ENCODE assay signal across 23 cellular contexts in the genomic region with DNA sequence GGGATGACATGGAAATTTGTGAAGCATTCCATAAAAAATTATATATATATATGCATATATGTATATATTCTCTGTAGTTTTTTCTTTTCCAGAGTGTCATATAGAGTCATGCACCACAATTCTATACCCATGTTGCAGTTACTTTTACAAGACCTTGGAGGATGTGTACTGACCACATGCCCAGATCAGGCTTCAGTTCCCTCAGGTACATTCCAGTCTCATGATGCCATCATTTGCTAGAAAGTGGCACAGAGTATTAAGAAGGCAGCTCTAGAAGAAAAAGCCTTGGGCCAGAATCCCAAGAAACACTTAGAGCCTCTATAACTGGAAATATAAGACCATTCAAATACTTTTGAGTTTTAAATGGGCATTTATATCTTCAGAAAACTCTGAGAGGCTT.
DNase-seq lines count a peak whose midpoint lies in the region; ATAC-seq, FAIRE-seq and TF ChIP-seq lines count a peak whose summit lies in the region.
"Had no signal": no experiment of that assay in that cellular context is flagged by ENCODE, and none has a peak within 500 bp of the region (broad histone marks: within the 10 kb centered on the region; RNA-seq: fewer than 3 reads in every experiment).

No MANE protein-coding gene starts in this region.

- no peak for ATAC-seq in GM21526 (IDR thresholded peaks at IDR 0.05; ENCODE audit: low FRiP score, unreplicated experiment)
- ATAC-seq: A549, HCT116, HepG2 had no signal

- CTCF ChIA-PET in MCF 10A (lab: Yijun Ruan, JAX): interaction anchor here (0.7 kb wide), 1 partner anchor 109 kb away, joined by 3 read pairs; no protein-coding TSS in a partner anchor

- peak overlapping the region; percentile 44 for H3K27ac Mint-ChIP-seq in MCF 10A (ENCODE audit: low read depth, unreplicated experiment)
- H3K27ac Mint-ChIP-seq: CD4-positive, alpha-beta T cell; HFFc6 had no signal

- H3K4me3 Mint-ChIP-seq in MCF 10A (ENCODE audit: unreplicated experiment): no peak overlapping the region
- H3K4me3 Mint-ChIP-seq: CD4-positive, alpha-beta T cell; HFFc6 had no signal

- no peaks in the 10 kb centered on the region for H3K36me3 Mint-ChIP-seq in MCF 10A (ENCODE audit: insufficient read depth, unreplicated experiment)

- DNase-seq in MCF 10A (ENCODE audit: unreplicated experiment): no peak
- DNase-seq in breast epithelium (ENCODE audit: low spot score in 2 of 2): no peak
- peak; percentile 70 for DNase-seq in bronchial epithelial cell (ENCODE audit: low read depth)
- DNase-seq in kidney tubule cell (ENCODE audit: low spot score): peak; percentile 59
- peak; percentile 6 for DNase-seq in urothelium cell line (ENCODE audit: low spot score)
- DNase-seq in dorsolateral prefrontal cortex: no peak
- no peak for DNase-seq in NCI-H345 treated with DMSO at 0.1 percent for 48 hours (lab: John Stamatoyannopoulos, UW; ENCODE audit: unreplicated experiment)
- DNase-seq: AML-193; Caco-2; CD4-positive, alpha-beta T cell; GOT3; H7; HFFc6 had no signal

- POLR2A ChIA-PET in MCF 10A (lab: Yijun Ruan, JAX): interaction anchor here (1.5 kb wide), 1 partner anchor 71 kb away, joined by 5 read pairs; no protein-coding TSS in a partner anchor

- H3K4me1 Mint-ChIP-seq in MCF 10A (ENCODE audit: insufficient read depth, unreplicated experiment): no peaks in the 10 kb centered on the region

- no peaks in the 10 kb centered on the region for H3K4me1 ChIP-seq in breast epithelium
- H3K4me1 ChIP-seq: A549, Caco-2 had no signal

- H3K4me3 ChIP-seq in breast epithelium (no peak overlapping the region), bronchial epithelial cell (ENCODE audit: low read depth, low read length) (no peak overlapping the region), dorsolateral prefrontal cortex (no peak overlapping the region)
- H3K4me3 ChIP-seq: A549 had no signal

- H3K9me3 ChIP-seq in breast epithelium: no peaks in the 10 kb centered on the region
- H3K9me3 ChIP-seq: A549, Caco-2 had no signal

- TF ChIP-seq POLR2A in breast epithelium (IDR thresholded peaks at IDR 0.05): no peak

- H3K27ac ChIP-seq in breast epithelium (no peak overlapping the region), dorsolateral prefrontal cortex (no peak overlapping the region)
- H3K27ac ChIP-seq: 22Rv1, A549, C4-2B had no signal

- H3K9me3 Mint-ChIP-seq in MCF 10A (ENCODE audit: unreplicated experiment): peaks cover 15% of the 10 kb centered on the region

- BruUV-seq in MCF 10A (replicated peaks; lab: Mats Ljungman, UMichigan): no TSS peak

- FAIRE-seq in bronchial epithelial cell (lab: Jason Lieb, UNC): no peak
- no peak for FAIRE-seq in urothelium cell line (lab: Jason Lieb, UNC)
- FAIRE-seq: D721Med, G401.6, GM12891, GM19239, HepG2 had no signal

- no peaks in the 10 kb centered on the region for H3K36me3 ChIP-seq in breast epithelium
- H3K36me3 ChIP-seq in bronchial epithelial cell (ENCODE audit: control insufficient read depth, insufficient read depth, low read length): no peaks in the 10 kb centered on the region

- intact Hi-C loops in MCF 10A (cut with micrococcal nuclease): no loop called here
- intact Hi-C loops in breast epithelium (cut with DNase I; ENCODE audit: low total_unique reads): no loop called here
- intact Hi-C loops in dorsolateral prefrontal cortex (cut with DNase I): no loop called here

- TF ChIP-seq CTCF in MCF 10A (IDR thresholded peaks at IDR 0.05; ENCODE audit: unreplicated experiment) (no peak), breast epithelium (IDR thresholded peaks at IDR 0.05) (no peak), bronchial epithelial cell (IDR thresholded peaks at IDR 0.05; ENCODE audit: insufficient read depth, low read length, severe bottlenecking) (no peak), dorsolateral prefrontal cortex (IDR thresholded peaks at IDR 0.05 in 54 of 56, conservative IDR thresholded peaks at IDR 0.05 in 2 of 56; ENCODE audit: low read depth in 1 of 56, partially characterized antibody in 56 of 56) (no peak)

- no peaks in the 10 kb centered on the region for H3K27me3 Mint-ChIP-seq in MCF 10A (ENCODE audit: insufficient read depth, unreplicated experiment)
- H3K27me3 Mint-ChIP-seq: CD4-positive, alpha-beta T cell had no signal

- H3K27me3 ChIP-seq in breast epithelium (no peaks in the 10 kb centered on the region), bronchial epithelial cell (ENCODE audit: control insufficient read depth, insufficient read depth, low read length) (no peaks in the 10 kb centered on the region), dorsolateral prefrontal cortex (no peaks in the 10 kb centered on the region)

Comparison
In these comparisons a context has a peak if more than half of its experiments do, and no peak if none do; other contexts are left out.
1. DNase-seq: peak in bronchial epithelial cell (single experiment), kidney tubule cell (single experiment) and urothelium cell line (single experiment); none in MCF 10A (single experiment), breast epithelium (0 of 2), dorsolateral prefrontal cortex (0 of 10) and NCI-H345 treated with DMSO at 0.1 percent for 48 hours (single experiment).